ENCODE assay signal across 15 cellular contexts in genomic region chr13:110257408-110257807, GRCh38. TPM values are rescaled to one million over a fixed set of nuclear protein-coding genes. Genes with fewer than 3 reads are reported as not detected.
"Had no signal": no experiment of that assay in that cellular context is flagged by ENCODE, and none has a peak within 500 bp of the region (broad histone marks: within the 10 kb centered on the region; RNA-seq: fewer than 3 reads in every experiment).

No MANE protein-coding gene starts in this region.

- ATAC-seq: activated CD4-positive, CD25-positive, alpha-beta regulatory T cell treated with anti-CD3 and anti-CD28 coated beads, Interleukin-2, amount 50 U/mL, for 24 hours; activated T-cell treated with anti-CD3 and anti-CD28 coated beads, Interleukin-2, amount 50 U/mL, for 4 hours; effector memory CD8-positive, alpha-beta T cell had no signal

- H3K9me3 Mint-ChIP-seq: T-helper 2 cell treated with Interferon-gamma antibody and Interleukin-4, amounts not matched to agents 5 μg/mL and 100 μg/mL, for 36 hours had no signal

- H3K4me3 Mint-ChIP-seq: activated naive CD8-positive, alpha-beta T cell treated with anti-CD3 and anti-CD28 coated beads for 36 hours; activated T-cell treated with anti-CD3 and anti-CD28 coated beads, Interleukin-2, amount 50 U/mL, for 4 hours; effector memory CD8-positive, alpha-beta T cell; memory B cell; stimulated activated naive CD8-positive, alpha-beta T cell treated with anti-CD3 and anti-CD28 coated beads, Interleukin-15, Interleukin-2, amounts not matched to agents 100 ng/mL and 50 ng/mL, for 24 hours; T-helper 2 cell treated with Interferon-gamma antibody and Interleukin-4, amounts not matched to agents 5 μg/mL and 100 μg/mL, for 36 hours had no signal

- H3K4me3 ChIP-seq: colonic mucosa, ovary, SJCRH30, thyroid gland had no signal

- H3K4me1 ChIP-seq: colonic mucosa had no signal

- H3K27me3 ChIP-seq: colonic mucosa, ovary, SJCRH30, thyroid gland had no signal

- H3K9me3 ChIP-seq: colonic mucosa, ovary, SJCRH30, thyroid gland had no signal

- H3K27ac Mint-ChIP-seq: activated naive CD8-positive, alpha-beta T cell treated with anti-CD3 and anti-CD28 coated beads for 36 hours; effector memory CD8-positive, alpha-beta T cell; memory B cell; stimulated activated naive CD8-positive, alpha-beta T cell treated with anti-CD3 and anti-CD28 coated beads, Interleukin-15, Interleukin-2, amounts not matched to agents 100 ng/mL and 50 ng/mL, for 24 hours; T-helper 2 cell treated with Interferon-gamma antibody and Interleukin-4, amounts not matched to agents 5 μg/mL and 100 μg/mL, for 36 hours had no signal

- DNase-seq: activated effector memory CD4-positive, alpha-beta T cell treated with anti-CD3 and anti-CD28 coated beads, Interleukin-2, amount 50 U/mL, for 16 hours; activated naive CD8-positive, alpha-beta T cell treated with anti-CD3 and anti-CD28 coated beads for 36 hours; activated T-cell treated with anti-CD3 and anti-CD28 coated beads, Interleukin-2, amount 50 U/mL, for 4 hours; colonic mucosa; effector memory CD8-positive, alpha-beta T cell; ovary; SJCRH30; stimulated activated CD4-positive, alpha-beta T cell treated with anti-CD3 and anti-CD28 coated beads, Interleukin-15, amount 100 ng/mL, for 24 hours; stimulated activated CD4-positive, alpha-beta T cell treated with anti-CD3 and anti-CD28 coated beads, Interleukin-4, amount 100 ng/mL, for 24 hours; SW 1271; thyroid gland had no signal

- H3K36me3 ChIP-seq: colonic mucosa, ovary, thyroid gland had no signal

- H3K27ac ChIP-seq: colonic mucosa, ovary, SJCRH30, thyroid gland had no signal

- H3K36me3 Mint-ChIP-seq: memory B cell had no signal

RNA-seq across cellular contexts. Expression of gene COL4A1, which starts 49.5 kb away (rescaled TPM):
- total RNA-seq: activated naive CD8-positive, alpha-beta T cell treated with anti-CD3 and anti-CD28 coated beads for 36 hours had no signal

RNA-seq across cellular contexts. Expression of gene COL4A2, which starts 49.7 kb away (rescaled TPM):
- total RNA-seq: activated naive CD8-positive, alpha-beta T cell treated with anti-CD3 and anti-CD28 coated beads for 36 hours had no signal
